9 cellular contexts compared by ENCODE assay signal in the genomic region with DNA sequence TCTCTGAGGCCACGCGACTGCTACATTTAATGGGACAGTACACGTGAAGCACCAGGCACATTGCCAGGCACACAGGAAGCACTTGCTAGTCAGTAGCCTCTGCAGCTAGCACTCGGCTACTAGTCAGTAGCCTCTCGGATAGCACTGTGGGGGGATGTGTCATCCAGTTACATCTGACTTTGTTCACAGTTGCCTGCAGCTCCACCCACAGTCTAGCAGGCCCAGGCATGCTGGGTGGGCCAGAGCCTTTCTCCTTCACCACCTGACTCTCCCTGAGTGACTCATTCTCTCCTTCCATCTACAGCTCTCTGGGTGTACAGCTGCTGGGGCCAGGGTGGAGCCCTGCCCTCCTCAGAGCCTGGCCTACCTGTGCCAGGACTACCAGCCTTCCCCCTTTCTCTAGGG. TPM values are rescaled to one million over a fixed set of nuclear protein-coding genes. Genes with fewer than 3 reads are reported as not detected.
DNase-seq lines count a peak whose midpoint lies in the region; FAIRE-seq and TF ChIP-seq lines count a peak whose summit lies in the region.
"Had no signal": no experiment of that assay in that cellular context is flagged by ENCODE, and none has a peak within 500 bp of the region (broad histone marks: within the 10 kb centered on the region; RNA-seq: fewer than 3 reads in every experiment).

No MANE protein-coding gene starts in this region.

- no peaks in the 10 kb centered on the region for H3K27me3 ChIP-seq in H9 (ENCODE audit: insufficient read depth, low read length)

- no peak overlapping the region for H3K4me3 Mint-ChIP-seq in H9
- no peak overlapping the region for H3K4me3 Mint-ChIP-seq in activated T-helper 1 cell treated with anti-CD3 and anti-CD28 coated beads, Interleukin-12 subunit alpha, Interleukin-12 subunit beta, Interleukin-2, Interleukin-4 antibody, amounts not matched to agents 30 ng/mL and 10 ng/mL and 1 ng/mL, durations not matched to agents 14 hours and 24 hours and 36 hours
- H3K4me3 Mint-ChIP-seq: naive B cell had no signal

- no peaks in the 10 kb centered on the region for H3K9me3 ChIP-seq in H9 (ENCODE audit: control insufficient read depth, low read depth, low read length)

- H4K20me1 ChIP-seq in H9 (ENCODE audit: control insufficient read depth, insufficient read depth, insufficient read length), result no peaks in the 10 kb centered on the region

- H3K4me1 ChIP-seq in H9 (ENCODE audit: insufficient read depth, low read length), result no peaks in the 10 kb centered on the region

- no peak overlapping the region for H2BK15ac ChIP-seq in H9 (ENCODE audit: low read depth, low read length)

- H3K23ac ChIP-seq in H9 (ENCODE audit: insufficient read length, low read depth, low read length), result no peak overlapping the region

- no peaks in the 10 kb centered on the region for H3K79me2 ChIP-seq in H9 (ENCODE audit: insufficient read depth, low read length)

- H2AFZ ChIP-seq in H9 (ENCODE audit: low read length), result no peak overlapping the region

- H4K91ac ChIP-seq in H9 (ENCODE audit: insufficient read length, low read depth, low read length), result no peak overlapping the region

- no peaks in the 10 kb centered on the region; a peak in 1 of 5 replicates for H3K9me3 Mint-ChIP-seq in H9
- no peaks in the 10 kb centered on the region for H3K9me3 Mint-ChIP-seq in activated T-helper 1 cell treated with anti-CD3 and anti-CD28 coated beads, Interleukin-12 subunit alpha, Interleukin-12 subunit beta, Interleukin-2, Interleukin-4 antibody, amounts not matched to agents 30 ng/mL and 10 ng/mL and 1 ng/mL, durations not matched to agents 14 hours and 24 hours and 36 hours
- H3K9me3 Mint-ChIP-seq: naive B cell had no signal

- no peak for TF ChIP-seq CTCF in H9 (conservative IDR thresholded peaks at IDR 0.05)
- no peak for TF ChIP-seq CTCF in D721Med (IDR thresholded peaks at IDR 0.05; ENCODE audit: insufficient read depth, missing control alignments)

- no CpG with 5 or more reads among the region's 5 CpGs for WGBS in H9 (ENCODE audit: extremely low coverage, insufficient read length, low lambda C conversion rate)

- no peak overlapping the region for H2BK12ac ChIP-seq in H9 (ENCODE audit: insufficient read length, low read depth, low read length)

- no peak overlapping the region for H2BK120ac ChIP-seq in H9 (ENCODE audit: low read depth, low read length, poor library complexity, severe bottlenecking)

- H3K27ac ChIP-seq in H9 (ENCODE audit: insufficient read length, low read depth, low read length), result no peak overlapping the region

- H3K4ac ChIP-seq in H9 (ENCODE audit: low read depth, low read length), result no peak overlapping the region

- H3K18ac ChIP-seq in H9 (ENCODE audit: insufficient read length, low read depth, low read length), result no peak overlapping the region

- intact Hi-C loops in activated T-helper 1 cell treated with anti-CD3 and anti-CD28 coated beads, Interleukin-12 subunit alpha, Interleukin-12 subunit beta, Interleukin-2, Interleukin-4 antibody, amounts not matched to agents 30 ng/mL and 10 ng/mL and 1 ng/mL, durations not matched to agents 14 hours and 24 hours and 36 hours (cut with micrococcal nuclease), result no loop called here

- H3K56ac ChIP-seq in H9 (ENCODE audit: insufficient read length, low read depth, low read length), result no peak overlapping the region

- H3K14ac ChIP-seq in H9 (ENCODE audit: insufficient read depth, low read length), result no peak overlapping the region

- DNase-seq in DMS53 (lab: John Stamatoyannopoulos, UW) (peak; percentile 85), H9 (no peak), NCI-H2196 (lab: John Stamatoyannopoulos, UW; ENCODE audit: unreplicated experiment) (peak; percentile 93), inferior parietal cortex (ENCODE audit: extremely low spot score) (peak; percentile 70), D721Med (ENCODE audit: insufficient read length, low spot score) (no peak), GDM1 (lab: John Stamatoyannopoulos, UW) (no peak)
- DNase-seq in activated T-helper 1 cell treated with anti-CD3 and anti-CD28 coated beads, Interleukin-12 subunit alpha, Interleukin-12 subunit beta, Interleukin-2, Interleukin-4 antibody, amounts not matched to agents 30 ng/mL and 10 ng/mL and 1 ng/mL, durations not matched to agents 14 hours and 24 hours and 36 hours (ENCODE audit: low spot score), result no peak
- peak; percentile 33 to 39 for DNase-seq in stimulated activated CD8-positive, alpha-beta memory T cell treated with anti-CD3 and anti-CD28 coated beads, Interleukin-2, amount 100 ng/mL, for 48 hours (ENCODE audit: low read depth in 2 of 2)
- DNase-seq: naive B cell had no signal

- no peaks in the 10 kb centered on the region for H3K79me1 ChIP-seq in H9 (ENCODE audit: insufficient read depth, low read depth, low read length, poor library complexity, severe bottlenecking)

- H3K4me1 Mint-ChIP-seq in H9, result peaks cover 0 to 4% of the 10 kb centered on the region in 2 experiments; a peak in 2 of 4 replicates
- no peaks in the 10 kb centered on the region for H3K4me1 Mint-ChIP-seq in activated T-helper 1 cell treated with anti-CD3 and anti-CD28 coated beads, Interleukin-12 subunit alpha, Interleukin-12 subunit beta, Interleukin-2, Interleukin-4 antibody, amounts not matched to agents 30 ng/mL and 10 ng/mL and 1 ng/mL, durations not matched to agents 14 hours and 24 hours and 36 hours (ENCODE audit: low read depth)

- H2BK5ac ChIP-seq in H9 (ENCODE audit: insufficient read length, low read length), result no peak overlapping the region

- H3K4me2 ChIP-seq in H9 (ENCODE audit: insufficient read depth, insufficient read length, low read length), result no peak overlapping the region

- H4K5ac ChIP-seq in H9 (ENCODE audit: insufficient read length, low read depth, low read length), result no peak overlapping the region

- no peak overlapping the region for H3K9ac ChIP-seq in H9 (ENCODE audit: extremely low read depth, insufficient read length, low read length)

- H3K36me3 Mint-ChIP-seq in H9 (ENCODE audit: insufficient read depth in 1 of 3, low read depth in 3 of 3), result peaks cover 18 to 51% (median 48%) of the 10 kb centered on the region in 3 experiments
- no peaks in the 10 kb centered on the region for H3K36me3 Mint-ChIP-seq in activated T-helper 1 cell treated with anti-CD3 and anti-CD28 coated beads, Interleukin-12 subunit alpha, Interleukin-12 subunit beta, Interleukin-2, Interleukin-4 antibody, amounts not matched to agents 30 ng/mL and 10 ng/mL and 1 ng/mL, durations not matched to agents 14 hours and 24 hours and 36 hours (ENCODE audit: low read depth)
- H3K36me3 Mint-ChIP-seq: naive B cell had no signal

- H2AK5ac ChIP-seq in H9 (ENCODE audit: insufficient read length, low read length), result no peak overlapping the region

- no peak for FAIRE-seq in D721Med (lab: Jason Lieb, UNC)

- H3K23me2 ChIP-seq in H9 (ENCODE audit: insufficient read length, low read depth, low read length, poor library complexity, severe bottlenecking), result no peaks in the 10 kb centered on the region

- H2BK20ac ChIP-seq in H9 (ENCODE audit: low read depth, low read length, poor library complexity, severe bottlenecking), result no peak overlapping the region

- no peak overlapping the region for H3T11ph ChIP-seq in H9 (ENCODE audit: low read length)

- H3K27me3 Mint-ChIP-seq in H9 (ENCODE audit: low read depth), result no peaks in the 10 kb centered on the region
- H3K27me3 Mint-ChIP-seq in activated T-helper 1 cell treated with anti-CD3 and anti-CD28 coated beads, Interleukin-12 subunit alpha, Interleukin-12 subunit beta, Interleukin-2, Interleukin-4 antibody, amounts not matched to agents 30 ng/mL and 10 ng/mL and 1 ng/mL, durations not matched to agents 14 hours and 24 hours and 36 hours (ENCODE audit: insufficient read depth), result no peaks in the 10 kb centered on the region
- H3K27me3 Mint-ChIP-seq: naive B cell had no signal

- no peak overlapping the region for H4K8ac ChIP-seq in H9 (replicated peaks; ENCODE audit: insufficient read length, low read depth, low read length)

- peak overlapping the region in 2 of 3 experiments; percentile 58 to 95; a peak in 3 of 7 replicates for H3K27ac Mint-ChIP-seq in H9
- H3K27ac Mint-ChIP-seq in activated T-helper 1 cell treated with anti-CD3 and anti-CD28 coated beads, Interleukin-12 subunit alpha, Interleukin-12 subunit beta, Interleukin-2, Interleukin-4 antibody, amounts not matched to agents 30 ng/mL and 10 ng/mL and 1 ng/mL, durations not matched to agents 14 hours and 24 hours and 36 hours, result peak overlapping the region; percentile 64

RNA-seq across cellular contexts. Expression of a gene that starts 51.5 kb away (rescaled TPM):
- total RNA-seq in H9 (2021), result 192 and 193 TPM in 2 replicates
- 0.69 and 0.93 TPM in 2 replicates for total RNA-seq in activated T-helper 1 cell treated with anti-CD3 and anti-CD28 coated beads, Interleukin-12 subunit alpha, Interleukin-12 subunit beta, Interleukin-2, Interleukin-4 antibody, amounts not matched to agents 30 ng/mL and 10 ng/mL and 1 ng/mL, durations not matched to agents 14 hours and 24 hours and 36 hours

Comparison
In these comparisons a context has a peak if more than half of its experiments do, and no peak if none do; other contexts are left out.
1. DNase-seq: peak in DMS53 (single experiment), NCI-H2196 (single experiment), inferior parietal cortex (single experiment) and stimulated activated CD8-positive, alpha-beta memory T cell treated with anti-CD3 and anti-CD28 coated beads, Interleukin-2, amount 100 ng/mL, for 48 hours (2 of 2); none in H9 (single experiment), activated T-helper 1 cell treated with anti-CD3 and anti-CD28 coated beads, Interleukin-12 subunit alpha, Interleukin-12 subunit beta, Interleukin-2, Interleukin-4 antibody, amounts not matched to agents 30 ng/mL and 10 ng/mL and 1 ng/mL, durations not matched to agents 14 hours and 24 hours and 36 hours (single experiment), D721Med (single experiment) and GDM1 (single experiment).
2. RNA of a gene that starts 51.5 kb away (total RNA-seq): 192 to 193 TPM in H9; 0.69 to 0.93 TPM in activated T-helper 1 cell treated with anti-CD3 and anti-CD28 coated beads, Interleukin-12 subunit alpha, Interleukin-12 subunit beta, Interleukin-2, Interleukin-4 antibody, amounts not matched to agents 30 ng/mL and 10 ng/mL and 1 ng/mL, durations not matched to agents 14 hours and 24 hours and 36 hours; every median in the first group is over 10 times any median in the second.